ENCODE assay signal across 10 cellular contexts in the genomic region with DNA sequence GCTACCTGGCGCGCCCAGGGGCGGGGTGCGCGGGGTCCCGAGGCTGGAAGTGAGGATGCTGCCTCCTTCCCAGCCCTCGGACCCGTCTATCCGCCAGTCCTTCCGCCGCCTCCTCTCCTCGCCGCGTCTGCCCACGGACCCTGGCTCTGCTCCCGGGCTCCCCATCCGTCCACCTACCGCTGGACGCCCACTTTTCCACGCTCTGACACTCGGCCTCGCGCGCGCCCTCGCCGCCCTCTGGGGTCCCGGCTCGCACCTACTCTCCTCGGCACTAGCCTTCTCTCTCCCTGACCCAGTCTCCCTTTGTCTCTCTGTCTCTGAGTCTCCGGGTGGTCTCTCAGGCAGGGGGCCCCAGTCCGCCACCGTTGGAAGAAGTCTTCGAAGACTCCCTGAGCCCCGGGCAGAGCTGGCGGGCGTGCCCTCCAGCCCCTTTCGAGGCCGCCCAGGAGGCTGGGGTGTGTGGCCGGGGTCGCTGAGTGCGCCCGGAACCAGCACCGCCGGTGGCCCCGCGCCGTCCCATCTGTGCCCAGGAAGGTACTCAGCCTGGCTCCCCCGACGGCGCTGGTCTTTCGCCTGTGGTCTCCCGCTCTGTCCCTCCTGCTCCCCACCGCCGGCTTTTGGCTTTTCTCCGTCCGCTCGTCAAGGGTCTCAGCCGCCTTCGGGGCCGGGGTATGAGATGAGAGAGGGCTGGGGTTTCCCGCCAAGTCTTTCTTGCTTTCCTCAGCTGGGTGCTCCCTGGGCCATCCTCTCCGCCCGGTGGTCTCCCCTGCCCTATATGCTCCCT. TPM values are rescaled to one million over a fixed set of nuclear protein-coding genes. Genes with fewer than 3 reads are reported as not detected.
DNase-seq lines count a peak whose midpoint lies in the region; ATAC-seq and TF ChIP-seq lines count a peak whose summit lies in the region.
"Had no signal": no experiment of that assay in that cellular context is flagged by ENCODE, and none has a peak within 500 bp of the region (broad histone marks: within the 10 kb centered on the region; RNA-seq: fewer than 3 reads in every experiment).

No MANE protein-coding gene starts in this region.

- peak overlapping the region; percentile 54 for H3K4me3 Mint-ChIP-seq in Calu3 (ENCODE audit: low read depth, unreplicated experiment)

- H3K36me3 ChIP-seq in neuron (ENCODE audit: insufficient read depth, low read length): peaks cover 6% of the 10 kb centered on the region

- BruUV-seq in Calu3 (replicated peaks; lab: Mats Ljungman, UMichigan): no TSS peak

- H3K27me3 ChIP-seq in neuron (ENCODE audit: insufficient read depth, low read length): no peaks in the 10 kb centered on the region

- TF ChIP-seq CTCF in Calu3 (IDR thresholded peaks at IDR 0.05; ENCODE audit: unreplicated experiment): no peak

- no peak overlapping the region for H2AFZ ChIP-seq in neuron (ENCODE audit: low read depth, low read length)

- H3K4me3 ChIP-seq in Jurkat, Clone E6-1 (ENCODE audit: low read length): peak overlapping the region; percentile 62; the same call in 1 of the 2 replicates
- peak overlapping the region; percentile 60 for H3K4me3 ChIP-seq in neuron (ENCODE audit: low read length)

- H3K9me3 ChIP-seq in neuron (ENCODE audit: low read length): no peaks in the 10 kb centered on the region

- H3K27ac Mint-ChIP-seq in Calu3 (ENCODE audit: unreplicated experiment): no peak overlapping the region

- ATAC-seq in HG03039 (IDR thresholded peaks at IDR 0.05; ENCODE audit: unreplicated experiment): no peak

- DNase-seq in Calu3 (no peak), ecto neural progenitor cell (ENCODE audit: low spot score) (peak; percentile 64), AG08396 (ENCODE audit: low spot score) (no peak), cerebellar cortex (ENCODE audit: low spot score) (no peak)
- no peak for DNase-seq in Jurkat, Clone E6-1 (ENCODE audit: low read depth, low spot score)
- DNase-seq: activated CD8-positive, alpha-beta memory T cell treated with anti-CD3 and anti-CD28 coated beads, Interleukin-2, amount 50 U/mL, for 48 hours had no signal

- CTCF ChIA-PET in Calu3 (lab: Charles Lee): no interaction called here

- H3K27me3 Mint-ChIP-seq in Calu3 (ENCODE audit: unreplicated experiment): peaks cover 66% of the 10 kb centered on the region

- intact Hi-C loops in Calu3 (cut with micrococcal nuclease; ENCODE audit: unreplicated experiment): no loop called here

- no peaks in the 10 kb centered on the region for H3K9me3 Mint-ChIP-seq in Calu3 (ENCODE audit: low read depth, unreplicated experiment)

- peaks cover 9% of the 10 kb centered on the region for H3K36me3 Mint-ChIP-seq in Calu3 (ENCODE audit: insufficient read depth, unreplicated experiment)

- H3K4me1 Mint-ChIP-seq in Calu3 (ENCODE audit: low read depth, unreplicated experiment): peaks cover 28% of the 10 kb centered on the region

- H3K4me1 ChIP-seq in neuron (ENCODE audit: insufficient read depth, low read length): peaks cover 33% of the 10 kb centered on the region

RNA-seq across cellular contexts. Expression of gene DRAXIN, which starts 0.6 kb away (rescaled TPM):
- total RNA-seq in Calu3 (2022): not detected in 2 replicates
- polyA plus RNA-seq in Jurkat, Clone E6-1 (2012; ENCODE audit: insufficient read depth, insufficient read length): 1.4 TPM
- total RNA-seq: skeletal muscle tissue had no signal

RNA-seq across cellular contexts. Expression of gene MAD2L2, which starts 11.2 kb away (rescaled TPM):
- 19.2 and 23.4 TPM in 2 replicates for total RNA-seq in Calu3 (2022)
- 178 TPM for polyA plus RNA-seq in Jurkat, Clone E6-1 (2012; ENCODE audit: insufficient read depth, insufficient read length)

RNA-seq across cellular contexts. Expression of gene FBXO6, which starts 28.1 kb away (rescaled TPM):
- 3.0 and 3.9 TPM in 2 replicates for total RNA-seq in Calu3 (2022)
- polyA plus RNA-seq in Jurkat, Clone E6-1 (2012; ENCODE audit: insufficient read depth, insufficient read length): 16.1 TPM
- total RNA-seq: G401 had no signal

RNA-seq across cellular contexts. Expression of gene FBXO44, which starts 37.4 kb away (rescaled TPM):
- 9.8 and 10.1 TPM in 2 replicates for total RNA-seq in Calu3 (2022)
- 31.7 TPM for polyA plus RNA-seq in Jurkat, Clone E6-1 (2012; ENCODE audit: insufficient read depth, insufficient read length)

RNA-seq across cellular contexts. Expression of gene FBXO2, which starts 37.9 kb away (rescaled TPM):
- 3.3 and 4.0 TPM in 2 replicates for total RNA-seq in Calu3 (2022)
- 2.0 TPM for polyA plus RNA-seq in Jurkat, Clone E6-1 (2012; ENCODE audit: insufficient read depth, insufficient read length)
